Comparison of ENCODE assay signal across 8 cellular contexts in genomic region chr11:63916837-63917684, GRCh38. TPM values are rescaled to one million over a fixed set of nuclear protein-coding genes. Genes with fewer than 3 reads are reported as not detected.
DNase-seq lines count a peak whose midpoint lies in the region; ATAC-seq and TF ChIP-seq lines count a peak whose summit lies in the region.

RCOR2 (minus strand) TSS chr11:63917164; CDS start chr11:63916456, 708 bp downstream.

- H3K4me2 ChIP-seq in MM.1S (ENCODE audit: low read depth, low read length) = peak within 1 kb of the TSS; percentile 88

- H3K27ac Mint-ChIP-seq in activated naive CD8-positive, alpha-beta T cell = no peak within 1 kb of the TSS

- H3K4me1 ChIP-seq in MM.1S (ENCODE audit: low read length) (peaks cover 12% of the 10 kb centered on the region; the same call in 1 of the 2 replicates), SJCRH30 (peaks cover 11% of the 10 kb centered on the region), tibial artery (peaks cover 0 to 54% (median 52%) of the 10 kb centered on the region in 4 donors)

- no peaks in the 10 kb centered on the region for H3K79me2 ChIP-seq in MM.1S (ENCODE audit: low read length)

- no peaks in the 10 kb centered on the region for H4K20me1 ChIP-seq in MM.1S (ENCODE audit: insufficient read depth, low read length)

- H3K36me3 ChIP-seq in MM.1S (replicated peaks; ENCODE audit: insufficient read depth, low read length) (no peaks in the 10 kb centered on the region), SJCRH30 (no peaks in the 10 kb centered on the region; the same call in 1 of the 2 replicates), tibial artery (no peaks in the 10 kb centered on the region)

- no peaks in the 10 kb centered on the region for H3K9me2 ChIP-seq in MM.1S (replicated peaks; ENCODE audit: insufficient read depth, low read length)

- peak within 1 kb of the TSS; percentile 83 for H3K4me3 Mint-ChIP-seq in activated naive CD8-positive, alpha-beta T cell

- peak; percentile 46 for DNase-seq in GM04504 (ENCODE audit: low read depth)
- peak; percentile 74 for DNase-seq in MM.1S
- DNase-seq in SJCRH30 = peak; percentile 89 to 90
- peak; percentile 76 for DNase-seq in glomerular visceral epithelial cell (ENCODE audit: extremely low spot score)
- DNase-seq in omental fat pad (ENCODE audit: low spot score) = no peak
- DNase-seq in tibial artery = peak; percentile 72 to 89

- H3K27me3 ChIP-seq in MM.1S (replicated peaks; ENCODE audit: insufficient read depth, low read length) (peaks cover 13% of the 10 kb centered on the region), SJCRH30 (no peaks in the 10 kb centered on the region), tibial artery (no peaks in the 10 kb centered on the region)

- TF ChIP-seq CTCF in MM.1S (IDR thresholded peaks at IDR 0.05; ENCODE audit: low read length) (no peak), omental fat pad (IDR thresholded peaks at IDR 0.05) (no peak), tibial artery (IDR thresholded peaks at IDR 0.05) (no peak)

- no peak within 1 kb of the TSS for H3K9ac ChIP-seq in MM.1S (ENCODE audit: low read length)

- no peak within 1 kb of the TSS for H3K27ac ChIP-seq in MM.1S (ENCODE audit: low read length)
- peak within 1 kb of the TSS; percentile 89 for H3K27ac ChIP-seq in SJCRH30
- H3K27ac ChIP-seq in tibial artery = peak within 1 kb of the TSS; percentile 87 to 95

- H3K4me1 Mint-ChIP-seq in activated naive CD8-positive, alpha-beta T cell (ENCODE audit: low read depth) = peaks cover 13% of the 10 kb centered on the region

- H3K4me3 ChIP-seq in MM.1S (ENCODE audit: low read length) (peak within 1 kb of the TSS; percentile 70), SJCRH30 (peak within 1 kb of the TSS; percentile 73), tibial artery (peak within 1 kb of the TSS; percentile 54 to 63)

- H3K9me3 ChIP-seq in MM.1S (replicated peaks; ENCODE audit: insufficient read depth, low read length) (no peaks in the 10 kb centered on the region), SJCRH30 (replicated peaks) (no peaks in the 10 kb centered on the region), tibial artery (no peaks in the 10 kb centered on the region)

- intact Hi-C loops in tibial artery (cut with DNase I; ENCODE audit: low total_unique reads) = no loop called here

- ATAC-seq in omental fat pad (ENCODE audit: low FRiP score) (peak; percentile 38), GM21390 (IDR thresholded peaks at IDR 0.05; ENCODE audit: unreplicated experiment) (no peak)

- no peaks in the 10 kb centered on the region for H3K9me3 Mint-ChIP-seq in activated naive CD8-positive, alpha-beta T cell (ENCODE audit: low read depth)

- H2AFZ ChIP-seq in MM.1S (ENCODE audit: low read length) = peak within 1 kb of the TSS; percentile 80

- no peaks in the 10 kb centered on the region for H3K27me3 Mint-ChIP-seq in activated naive CD8-positive, alpha-beta T cell

- no peaks in the 10 kb centered on the region for H3K36me3 Mint-ChIP-seq in activated naive CD8-positive, alpha-beta T cell

- no peaks in the 10 kb centered on the region for H3F3A ChIP-seq in MM.1S (ENCODE audit: insufficient read depth, low read length)

RNA-seq across cellular contexts. Expression of gene RCOR2, which starts in this region (rescaled TPM):
- 17.2 and 17.9 TPM in 2 replicates for total RNA-seq in SJCRH30 (2014; rRNA removed; shearing (Covaris generic))
- under 1 TPM in 1 of 4 donors, not detected in 3; 0.32 TPM for total RNA-seq in omental fat pad

Comparison
In these comparisons a context has a peak if more than half of its experiments do, and no peak if none do; other contexts are left out.
1. RNA of gene RCOR2 (total RNA-seq): 17.2 to 17.9 TPM in SJCRH30; 0.32 TPM in omental fat pad; every median in the first group is over 10 times any median in the second.
2. Peak in ATAC-seq in omental fat pad; RNA of the gene not detected or under 1 TPM.
3. Peak in every context shown above with its lines, with median percentiles within 50 percentile points of each other: H3K4me3 ChIP-seq.